In the genomic region with DNA sequence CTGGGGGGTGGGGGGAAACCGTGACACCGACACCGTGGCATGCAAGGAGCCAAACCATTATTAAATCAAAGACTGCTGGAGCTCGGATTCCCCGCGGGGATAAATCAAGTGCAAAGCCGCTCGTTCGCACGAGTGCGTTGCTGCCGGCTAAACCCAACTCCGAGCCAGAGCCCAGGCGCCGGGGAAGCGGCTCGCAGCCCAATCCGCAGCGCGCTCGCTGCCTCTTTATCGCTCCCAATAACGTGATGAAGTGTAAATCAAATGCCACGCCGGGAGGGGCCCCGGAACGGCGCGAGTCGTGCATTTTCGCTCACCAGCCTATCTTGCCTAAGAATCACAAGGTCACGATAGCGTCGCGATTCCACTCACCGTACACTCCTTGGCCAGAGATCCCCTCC, we compare ENCODE assay signal across 9 cellular contexts. TPM values are rescaled to one million over a fixed set of nuclear protein-coding genes. Genes with fewer than 3 reads are reported as not detected.
DNase-seq lines count a peak whose midpoint lies in the region; ATAC-seq, FAIRE-seq and TF ChIP-seq lines count a peak whose summit lies in the region.
"Had no signal": no experiment of that assay in that cellular context is flagged by ENCODE, and none has a peak within 500 bp of the region (broad histone marks: within the 10 kb centered on the region; RNA-seq: fewer than 3 reads in every experiment).

No MANE protein-coding gene starts in this region.

- no peak for TF ChIP-seq CTCF in endothelial cell of umbilical vein (IDR thresholded peaks at IDR 0.05; ENCODE audit: extremely low read depth in 1 of 2, insufficient read depth in 1 of 2, low read depth in 1 of 2, low read length in 2 of 2)
- TF ChIP-seq CTCF in parathyroid adenoma (IDR thresholded peaks at IDR 0.05): no peak

- dilution Hi-C loops in endothelial cell of umbilical vein (cut with MboI; ENCODE audit: extremely low pct_ligation_motif_present, low sequenced_read_pairs): no loop called here

- DNase-seq in DMS53 treated with DMSO at 0.1 percent for 48 hours (lab: John Stamatoyannopoulos, UW; ENCODE audit: unreplicated experiment): peak; percentile 16
- DNase-seq in MG63: no peak
- no peak for DNase-seq in endothelial cell of umbilical vein (ENCODE audit: low read depth, low spot score)
- no peak for DNase-seq in NK-92 treated with Interleukin-12 subunit alpha and Interleukin-12 subunit beta, amount 100 ng/mL, for 24 hours (lab: John Stamatoyannopoulos, UW)
- DNase-seq in stimulated activated CD4-positive, alpha-beta T cell treated with anti-CD3 and anti-CD28 coated beads, Interleukin-4, amount 100 ng/mL, for 1 hour: no peak
- DNase-seq in cortex of kidney (lab: John Stamatoyannopoulos, UW): no peak

- TF ChIP-seq POLR2A in endothelial cell of umbilical vein (IDR thresholded peaks at IDR 0.05; ENCODE audit: low read depth, low read length): no peak

- CTCF ChIA-PET in endothelial cell of umbilical vein (lab: Charles Lee): no interaction called here

- H3K27me3 ChIP-seq in MG63 (peaks cover 10% of the 10 kb centered on the region; the same call in 1 of the 2 replicates), endothelial cell of umbilical vein (ENCODE audit: control insufficient read depth in 2 of 2, insufficient read depth in 2 of 2, low read length in 2 of 2) (peaks cover 27 to 35% of the 10 kb centered on the region in 2 experiments), parathyroid adenoma (ENCODE audit: control insufficient read depth, insufficient read depth, low read length) (no peaks in the 10 kb centered on the region)
- H3K27me3 ChIP-seq: body of pancreas had no signal

- H2AFZ ChIP-seq in endothelial cell of umbilical vein (ENCODE audit: low read depth, low read length) (no peak overlapping the region), parathyroid adenoma (no peak overlapping the region)

- ATAC-seq in HG02588 (IDR thresholded peaks at IDR 0.05; ENCODE audit: unreplicated experiment): no peak
- ATAC-seq: body of pancreas had no signal

- no peak for FAIRE-seq in endothelial cell of umbilical vein (lab: Jason Lieb, UNC)

- no peaks in the 10 kb centered on the region for H4K20me1 ChIP-seq in endothelial cell of umbilical vein (replicated peaks; ENCODE audit: control insufficient read depth, extremely low read depth, insufficient read depth, low read length)

- no peaks in the 10 kb centered on the region for H3K36me3 ChIP-seq in MG63
- H3K36me3 ChIP-seq in endothelial cell of umbilical vein (ENCODE audit: control insufficient read depth in 2 of 2, extremely low read depth in 1 of 2, insufficient read depth in 2 of 2, low read length in 2 of 2): no peaks in the 10 kb centered on the region
- H3K36me3 ChIP-seq in parathyroid adenoma (ENCODE audit: control insufficient read depth, insufficient read depth, low read length): no peaks in the 10 kb centered on the region

- no TSS peak for BruUV-seq in endothelial cell of umbilical vein (replicated peaks; lab: Mats Ljungman, UMichigan)

- H3K27ac ChIP-seq in endothelial cell of umbilical vein (ENCODE audit: insufficient read depth, low read depth, low read length): no peak overlapping the region
- no peak overlapping the region for H3K27ac ChIP-seq in parathyroid adenoma
- H3K27ac ChIP-seq: body of pancreas had no signal

- intact Hi-C loops in endothelial cell of umbilical vein (cut with micrococcal nuclease): no loop called here

- no peaks in the 10 kb centered on the region for H3K9me1 ChIP-seq in endothelial cell of umbilical vein (replicated peaks; ENCODE audit: control insufficient read depth, extremely low read depth, insufficient read depth, low read length)

- POLR2A ChIA-PET in endothelial cell of umbilical vein (lab: Charles Lee): no interaction called here

- H3K4me2 ChIP-seq in endothelial cell of umbilical vein (ENCODE audit: insufficient read depth, low read length): peak overlapping the region; percentile 36
- peak overlapping the region; percentile 53 for H3K4me2 ChIP-seq in parathyroid adenoma (ENCODE audit: low read length)

- H3K4me3 ChIP-seq in MG63 (peak overlapping the region; percentile 22), endothelial cell of umbilical vein (replicated peaks in 1 of 3; ENCODE audit: insufficient read depth in 1 of 3, low read depth in 1 of 3, low read length in 3 of 3) (peak overlapping the region in 1 of 3 experiments; percentile 2), parathyroid adenoma (ENCODE audit: low read depth, low read length) (peak overlapping the region; percentile 31)
- H3K4me3 ChIP-seq: body of pancreas had no signal

- H3K9ac ChIP-seq in endothelial cell of umbilical vein (replicated peaks; ENCODE audit: extremely low read depth, insufficient read depth, low read length): no peak overlapping the region
- no peak overlapping the region for H3K9ac ChIP-seq in parathyroid adenoma

- no peaks in the 10 kb centered on the region for H3K9me3 ChIP-seq in MG63
- H3K9me3 ChIP-seq in endothelial cell of umbilical vein (replicated peaks; ENCODE audit: control insufficient read depth, insufficient read depth, low read length): no peaks in the 10 kb centered on the region
- H3K9me3 ChIP-seq in parathyroid adenoma (ENCODE audit: control insufficient read depth, low read length): no peaks in the 10 kb centered on the region
- H3K9me3 ChIP-seq: body of pancreas had no signal

- H3K79me2 ChIP-seq in endothelial cell of umbilical vein (ENCODE audit: control insufficient read depth, insufficient read depth, low read length) (no peaks in the 10 kb centered on the region), parathyroid adenoma (no peaks in the 10 kb centered on the region)

- peaks cover 3% of the 10 kb centered on the region for H3K4me1 ChIP-seq in endothelial cell of umbilical vein (ENCODE audit: control insufficient read depth, extremely low read depth, insufficient read depth, low read length)
- H3K4me1 ChIP-seq in parathyroid adenoma: no peaks in the 10 kb centered on the region

TF ChIP-seq in endothelial cell of umbilical vein, 7 proteins besides CTCF, POLR2A, EP300 and RAD21:
- TF ChIP-seq JUN (IDR thresholded peaks at IDR 0.05; ENCODE audit: borderline replicate concordance, insufficient read depth, insufficient read length, low read depth): no peak
- TF ChIP-seq EZH2 (IDR thresholded peaks at IDR 0.05; ENCODE audit: borderline replicate concordance, low read depth, low read length, severe bottlenecking): peak; percentile 7

RNA-seq across cellular contexts. Expression of a gene that starts 1.3 kb away (rescaled TPM):
- total RNA-seq in MG63 (2014; rRNA removed; shearing (Covaris generic); ENCODE audit: low replicate concordance): not detected in 2 replicates
- total RNA-seq in endothelial cell of umbilical vein: not detected in 2 replicates
- not detected in 2 replicates for polyA plus RNA-seq in endothelial cell of umbilical vein
- not detected in 2 replicates for polyA plus RNA-seq in endothelial cell of umbilical vein (2011; cell fraction: cytosol; rRNA removed)
- not detected in 2 replicates for polyA plus RNA-seq in endothelial cell of umbilical vein (2011; cell fraction: nucleus; rRNA removed)
- not detected in 2 replicates for polyA plus RNA-seq in endothelial cell of umbilical vein (2012)
- polyA minus RNA-seq in endothelial cell of umbilical vein: not detected in 2 replicates
- not detected for polyA minus RNA-seq in endothelial cell of umbilical vein (2011; cell fraction: cytosol; rRNA and poly(A)+ RNA removed)
- polyA minus RNA-seq in endothelial cell of umbilical vein (2011; cell fraction: nucleus; rRNA and poly(A)+ RNA removed): not detected in 2 replicates
- total RNA-seq: body of pancreas had no signal
